In genomic region chr21:38358098-38358497, GRCh38 we compare ENCODE assay signal across 33 cellular contexts.
DNase-seq lines count a peak whose midpoint lies in the region; ATAC-seq, FAIRE-seq and TF ChIP-seq lines count a peak whose summit lies in the region.
"Had no signal": no experiment of that assay in that cellular context is flagged by ENCODE, and none has a peak within 500 bp of the region (broad histone marks: within the 10 kb centered on the region; RNA-seq: fewer than 3 reads in every experiment).

No MANE protein-coding gene starts in this region.

- DNase-seq in K562 (ENCODE audit: extremely low read depth in 1 of 4, low spot score in 3 of 4) (no peak), H1 (ENCODE audit: low read depth in 1 of 2, low spot score in 2 of 2) (no peak), RCC 7860 (ENCODE audit: low spot score) (no peak), GM12892 (ENCODE audit: insufficient read length) (no peak)
- no peak for DNase-seq in stimulated activated CD4-positive, alpha-beta T cell treated with anti-CD3 and anti-CD28 coated beads, Interleukin-2, amount 100 ng/mL, for 24 hours
- DNase-seq: 8988T; ACHN; AML-193; BE2C; C1 segment of cervical spinal cord; Caco-2; Calu3; CD4-positive, alpha-beta memory T cell; CD4-positive, alpha-beta T cell; CD4-positive, CD25-positive, alpha-beta regulatory T cell; CD8-positive, alpha-beta memory T cell; CD8-positive, alpha-beta T cell; COR-L47; DMS 273 treated with DMSO at 0.1 percent for 48 hours; DMS153; DMS53; DMS79; DMS79 treated with DMSO at 0.1 percent for 48 hours; DND-41; EL had no signal

- no peak overlapping the region for H3K56ac ChIP-seq in H1 (replicated peaks; ENCODE audit: insufficient read length, low read depth, low read length)

- H3K4me3 ChIP-seq in HEK293 (ENCODE audit: low read depth, low read length) (no peak overlapping the region), K562 (no peak overlapping the region), H1 (ENCODE audit: extremely low read depth in 1 of 4, insufficient read depth in 2 of 4, low read depth in 3 of 4, low read length in 4 of 4) (no peak overlapping the region)
- H3K4me3 ChIP-seq: A549; BLaER1; BLaER1 treated with 17β-estradiol and CSF1 and Interleukin-3, amounts not matched to agents 10 nM and 100 nM had no signal

- H4K20me1 ChIP-seq in K562 (replicated peaks; ENCODE audit: control insufficient read depth, insufficient read depth, low read length) (no peaks in the 10 kb centered on the region), H1 (replicated peaks in 1 of 2; ENCODE audit: control insufficient read depth in 1 of 2, insufficient read depth in 2 of 2, low read length in 2 of 2) (no peaks in the 10 kb centered on the region)
- H4K20me1 ChIP-seq: BLaER1; BLaER1 treated with 17β-estradiol and CSF1 and Interleukin-3, amounts not matched to agents 10 nM and 100 nM had no signal

- H2BK12ac ChIP-seq in H1 (ENCODE audit: low read depth, low read length): no peak overlapping the region

- no peaks in the 10 kb centered on the region for H3K9me3 ChIP-seq in HEK293 (ENCODE audit: control insufficient read depth, insufficient read depth, low read depth, low read length)
- H3K9me3 ChIP-seq in K562 (replicated peaks; ENCODE audit: control insufficient read depth, insufficient read depth, low read depth, low read length): no peaks in the 10 kb centered on the region
- no peaks in the 10 kb centered on the region; a peak in 1 of 4 replicates for H3K9me3 ChIP-seq in H1 (ENCODE audit: insufficient read depth in 2 of 2, low read depth in 1 of 2, low read length in 1 of 2)
- H3K9me3 ChIP-seq: A549, BE2C, BLaER1, Caco-2 had no signal

- no peak for TF ChIP-seq EP300 in K562 (IDR thresholded peaks at IDR 0.05; ENCODE audit: low read length)
- no peak for TF ChIP-seq EP300 in H1 (IDR thresholded peaks at IDR 0.05; ENCODE audit: borderline replicate concordance in 1 of 2, low read depth in 2 of 2, low read length in 2 of 2)

- H2BK120ac ChIP-seq in H1 (replicated peaks; ENCODE audit: low read depth, low read length): no peak overlapping the region

- no peak overlapping the region for H3K18ac ChIP-seq in H1 (ENCODE audit: extremely low read depth, low read length)

- H3K27me3 ChIP-seq in K562 (ENCODE audit: control insufficient read depth in 2 of 2, insufficient read depth in 2 of 2, low read length in 2 of 2) (peaks cover 0 to 8% of the 10 kb centered on the region in 2 experiments; a peak in 3 of 5 replicates), H1 (replicated peaks in 1 of 4; ENCODE audit: control insufficient read depth in 3 of 4, extremely low read depth in 1 of 4, insufficient read depth in 3 of 4, low read length in 3 of 4) (no peaks in the 10 kb centered on the region; a peak in 3 of 7 replicates)
- H3K27me3 ChIP-seq: BE2C; BLaER1; BLaER1 treated with 17β-estradiol and CSF1 and Interleukin-3, amounts not matched to agents 10 nM and 100 nM had no signal

- no peak for ATAC-seq in K562
- ATAC-seq: A549; CD8-positive, alpha-beta T cell had no signal

- H3K23ac ChIP-seq in H1 (ENCODE audit: insufficient read length): no peak overlapping the region

- H3K9me1 ChIP-seq in K562 (ENCODE audit: control insufficient read depth, insufficient read depth, low read length): no peaks in the 10 kb centered on the region

- no peak overlapping the region for H4K5ac ChIP-seq in H1 (ENCODE audit: insufficient read length, low read depth, low read length)

- H2BK15ac ChIP-seq in H1 (ENCODE audit: low read length): no peak overlapping the region

- H3K79me1 ChIP-seq in H1 (ENCODE audit: low read depth, low read length): no peaks in the 10 kb centered on the region

- intact Hi-C loops in K562 (cut with micrococcal nuclease): loop anchor here (10.0 kb wide), 2 partner anchors 443 to 683 kb away; partner anchors contain the start of gene KCNJ6

- POLR2A ChIA-PET in HEK293 (lab: Yijun Ruan, JAX): no interaction called here
- POLR2A ChIA-PET in K562 (lab: Yijun Ruan, JAX): interaction anchor here (1.2 kb wide), 1 partner anchor 237 kb away, joined by 4 read pairs; no protein-coding TSS in a partner anchor
- POLR2A ChIA-PET in H1 (lab: Charles Lee; ENCODE audit: partially characterized antibody): no interaction called here

- in situ Hi-C loops in K562 (cut with MboI): no loop called here

- no peak overlapping the region for H3K14ac ChIP-seq in H1 (ENCODE audit: insufficient read length)

- H3K79me2 ChIP-seq in K562 (ENCODE audit: control insufficient read depth, insufficient read depth, low read length) (no peaks in the 10 kb centered on the region), H1 (ENCODE audit: control insufficient read depth in 1 of 2, insufficient read depth in 2 of 2, low read length in 2 of 2) (no peaks in the 10 kb centered on the region)

- no peaks in the 10 kb centered on the region for H3K36me3 ChIP-seq in HEK293 (ENCODE audit: control insufficient read depth in 2 of 2, insufficient read depth in 1 of 2, low read length in 2 of 2)
- no peaks in the 10 kb centered on the region for H3K36me3 ChIP-seq in K562 (ENCODE audit: control insufficient read depth, insufficient read depth, low read length)
- H3K36me3 ChIP-seq in H1 (ENCODE audit: control insufficient read depth in 2 of 4, insufficient read depth in 4 of 4, low read length in 3 of 4): no peaks in the 10 kb centered on the region
- H3K36me3 ChIP-seq: BE2C; BLaER1; BLaER1 treated with 17β-estradiol and CSF1 and Interleukin-3, amounts not matched to agents 10 nM and 100 nM had no signal

- no peak for TF ChIP-seq CTCF in HEK293 (tag by site-specific recombination; IDR thresholded peaks at IDR 0.05)
- no peak for TF ChIP-seq CTCF in K562 (IDR thresholded peaks at IDR 0.05 in 2 of 3, conservative IDR thresholded peaks at IDR 0.05 in 1 of 3; ENCODE audit: insufficient read depth in 2 of 3, low read depth in 1 of 3, low read length in 3 of 3)
- no peak for TF ChIP-seq CTCF in H1 (IDR thresholded peaks at IDR 0.05; ENCODE audit: control extremely low read depth in 1 of 3, insufficient read depth in 1 of 3, low read depth in 1 of 3, low read length in 3 of 3)

- TF ChIP-seq POLR2A in K562 (conservative IDR thresholded peaks at IDR 0.05) (no peak), H1 (IDR thresholded peaks at IDR 0.05; ENCODE audit: control extremely low read depth in 1 of 2, low read depth in 2 of 2, low read length in 2 of 2) (no peak), GM12892 (IDR thresholded peaks at IDR 0.05; ENCODE audit: low read depth, low read length) (no peak)

- no peak overlapping the region for H2AFZ ChIP-seq in K562 (ENCODE audit: low read depth, low read length)
- H2AFZ ChIP-seq in H1 (ENCODE audit: low read length): no peak overlapping the region

- H2AK5ac ChIP-seq in H1 (ENCODE audit: low read depth, low read length): no peak overlapping the region

- no TSS peak for BruUV-seq in K562 (replicated peaks; lab: Mats Ljungman, UMichigan)

- H3K4me2 ChIP-seq in K562 (ENCODE audit: insufficient read depth, low read length) (no peak overlapping the region), H1 (ENCODE audit: insufficient read depth in 1 of 2, low read depth in 2 of 2, low read length in 2 of 2) (no peak overlapping the region)
- H3K4me2 ChIP-seq: A549, BLaER1 had no signal

- H3K9ac ChIP-seq in K562 (ENCODE audit: insufficient read depth in 1 of 2, low read depth in 2 of 2, low read length in 2 of 2): no peak overlapping the region
- H3K9ac ChIP-seq in H1 (replicated peaks in 1 of 4; ENCODE audit: extremely low read depth in 1 of 4, low read depth in 3 of 4, low read length in 3 of 4): no peak overlapping the region
- H3K9ac ChIP-seq: BLaER1; BLaER1 treated with 17β-estradiol and CSF1 and Interleukin-3, amounts not matched to agents 10 nM and 100 nM had no signal

- CTCF ChIA-PET in HEK293 (lab: Yijun Ruan, JAX): interaction anchor here (0.7 to 13.2 kb wide), 9 partner anchors 9 to 683 kb away, joined by 3 to 378 read pairs (median 5); no protein-coding TSS in a partner anchor
- CTCF ChIA-PET in K562 (lab: Yijun Ruan, JAX; ENCODE audit: low intra/inter-chr PET ratio): no interaction called here
- CTCF ChIA-PET in H1 (lab: Charles Lee; ENCODE audit: partially characterized antibody): interaction anchor here (0.8 to 9.0 kb wide), 6 partner anchors 139 to 780 kb away, joined by 3 to 366 read pairs (median 8); no protein-coding TSS in a partner anchor

- H2BK20ac ChIP-seq in H1 (ENCODE audit: low read length): no peak overlapping the region

- no peak overlapping the region for H4K8ac ChIP-seq in H1 (ENCODE audit: extremely low read depth, insufficient read depth, low read length)

- no peak for FAIRE-seq in K562 (lab: Jason Lieb, UNC)
- no peak for FAIRE-seq in H1 (lab: Jason Lieb, UNC)
- no peak for FAIRE-seq in RCC 7860 (lab: Jason Lieb, UNC)
- no peak for FAIRE-seq in GM12892 (lab: Jason Lieb, UNC)
- FAIRE-seq: A204.1, A549, D721Med had no signal

- no peak overlapping the region for H3K27ac ChIP-seq in HEK293 (ENCODE audit: extremely low read depth, low read depth, low read length)
- no peak overlapping the region for H3K27ac ChIP-seq in K562 (ENCODE audit: extremely low read depth, low read depth, low read length)
- no peak overlapping the region for H3K27ac ChIP-seq in H1 (ENCODE audit: low read depth, low read length)
- H3K27ac ChIP-seq: 22Rv1; A549; BLaER1; BLaER1 treated with 17β-estradiol and CSF1 and Interleukin-3, amounts not matched to agents 10 nM and 100 nM; C4-2B had no signal

- H3K4ac ChIP-seq in H1 (replicated peaks; ENCODE audit: insufficient read length, low read depth, low read length): no peak overlapping the region

- no peak overlapping the region for H2BK5ac ChIP-seq in H1 (ENCODE audit: low read depth, low read length)

- H3K23me2 ChIP-seq in H1 (ENCODE audit: low read depth, low read length): no peaks in the 10 kb centered on the region

- H4K91ac ChIP-seq in H1 (replicated peaks; ENCODE audit: insufficient read length, low read length): no peak overlapping the region

- WGBS in K562 (ENCODE audit: insufficient coverage, low coverage, missing lambda C conversion rate): 0% methylated on average over 1 of the region's 1 CpG
- WGBS in H1 (ENCODE audit: extremely low coverage in 1 of 2, insufficient coverage in 1 of 2, insufficient read length in 1 of 2, insufficient replicate concordance in 2 of 2, low coverage in 1 of 2, low lambda C conversion rate in 2 of 2, missing lambda C conversion rate in 1 of 2), 2 experiments: 81% methylated on average over 1 of the region's 1 CpG; no CpG with 5 or more reads in 1 of the 2 experiments

- TF ChIP-seq RAD21 in K562 (CRISPR knock-in tag; conservative IDR thresholded peaks at IDR 0.05 in 1 of 2, IDR thresholded peaks at IDR 0.05 in 1 of 2) (no peak), H1 (IDR thresholded peaks at IDR 0.05 in 1 of 2, conservative IDR thresholded peaks at IDR 0.05 in 1 of 2; ENCODE audit: low read depth in 2 of 2, low read length in 2 of 2) (no peak)

- H3K4me1 ChIP-seq in HEK293 (ENCODE audit: control insufficient read depth, insufficient read depth, low read length) (no peaks in the 10 kb centered on the region), K562 (replicated peaks in 1 of 2; ENCODE audit: control insufficient read depth in 2 of 2, insufficient read depth in 2 of 2, low read length in 2 of 2) (peaks cover 0 to 5% of the 10 kb centered on the region in 2 experiments; a peak in 1 of 5 replicates), H1 (replicated peaks in 1 of 4; ENCODE audit: control insufficient read depth in 3 of 4, insufficient read depth in 4 of 4, low read length in 3 of 4) (peaks cover 0 to 5% (median 0%) of the 10 kb centered on the region in 4 experiments; a peak in 1 of 7 replicates)
- H3K4me1 ChIP-seq: BE2C, Caco-2 had no signal

Comparison
In these comparisons a context has a peak if more than half of its experiments do, and no peak if none do; other contexts are left out.
1. Of the 44 proteins assayed by ChIP-seq in both K562 and HEK293: peak only in K562: none; only in HEK293: none; in both: ZNF146; in neither: 43.